In genomic region chr12:76303365-76303764, GRCh38 we compare ENCODE assay signal across 14 cellular contexts.
"Had no signal": no experiment of that assay in that cellular context is flagged by ENCODE, and none has a peak within 500 bp of the region (broad histone marks: within the 10 kb centered on the region; RNA-seq: fewer than 3 reads in every experiment).

No MANE protein-coding gene starts in this region.

- H3K4me3 ChIP-seq: lung, prostate gland, right lobe of liver, upper lobe of right lung had no signal

- H3K36me3 ChIP-seq: prostate gland, right lobe of liver, upper lobe of right lung had no signal

- H3K9me3 ChIP-seq: prostate gland, right lobe of liver, upper lobe of right lung had no signal

- DNase-seq: activated B cell treated with CpG ODN at 0.5 μM for 24 hours; activated CD4-positive, alpha-beta T cell treated with anti-CD3 and anti-CD28 coated beads, Interleukin-2, amount 10 ng/mL, durations not matched to agents 24 days and 14 days; activated naive CD4-positive, alpha-beta T cell treated with Interleukin-2 at 50 U/mL for 16 hours; activated naive CD8-positive, alpha-beta T cell treated with anti-CD3 and anti-CD28 coated beads, Interleukin-2, amount 50 U/mL, for 24 hours; effector memory CD4-positive, alpha-beta T cell; hypothalamus; left cardiac atrium; nucleus accumbens; right lobe of liver; stimulated activated CD4-positive, alpha-beta T cell treated with anti-CD3 and anti-CD28 coated beads, Interleukin-12 subunit alpha, Interleukin-12 subunit beta, amount 100 ng/mL, for 4 hours; stimulated activated naive CD4-positive, alpha-beta T cell treated with Interleukin-2 at 50 U/mL for 16 hours; upper lobe of right lung had no signal

- H3K27ac ChIP-seq: prostate gland, right lobe of liver, upper lobe of right lung had no signal

- H3K27me3 ChIP-seq: right lobe of liver, upper lobe of right lung had no signal

- ATAC-seq: left cardiac atrium, right lobe of liver, upper lobe of right lung had no signal

- H3K4me1 ChIP-seq: prostate gland, right lobe of liver, upper lobe of right lung had no signal
